In genomic region chr5:102782245-102782872, GRCh38 we compare ENCODE assay signal across 23 cellular contexts. TPM values are rescaled to one million over a fixed set of nuclear protein-coding genes. Genes with fewer than 3 reads are reported as not detected.
A peak's percentile ranks its signal among the peaks of the same experiment; 100 is the strongest.
DNase-seq lines count a peak whose midpoint lies in the region; ATAC-seq and TF ChIP-seq lines count a peak whose summit lies in the region.
"Had no signal": no experiment of that assay in that cellular context is flagged by ENCODE, and none has a peak within 500 bp of the region (broad histone marks: within the 10 kb centered on the region; RNA-seq: fewer than 3 reads in every experiment).

No MANE protein-coding gene starts in this region.

- peak overlapping the region; percentile 51 for H3K27ac Mint-ChIP-seq in activated naive CD4-positive, alpha-beta T cell treated with anti-CD3 and anti-CD28 coated beads, Interleukin-2, amount 50 U/mL, for 24 hours
- H3K27ac Mint-ChIP-seq in endodermal cell = no peak overlapping the region
- H3K27ac Mint-ChIP-seq: activated CD4-positive, alpha-beta memory T cell treated with anti-CD3 and anti-CD28 coated beads for 36 hours; activated naive CD4-positive, alpha-beta T cell treated with anti-CD3 and anti-CD28 coated beads, Interleukin-2, amount 10 ng/mL, durations not matched to agents 7 days and 5 days; CD4-positive, alpha-beta memory T cell; mesothelial cell of epicardium had no signal

- H3K4me3 ChIP-seq in HEK293 (ENCODE audit: low read depth, low read length) (no peak overlapping the region), ascending aorta (peak overlapping the region in 1 of 2 donors; percentile 19), gastrocnemius medialis (peak overlapping the region in 2 of 4 donors; percentile 6 to 11), endodermal cell (ENCODE audit: low read length) (no peak overlapping the region)
- H3K4me3 ChIP-seq: hepatocyte, SJCRH30 had no signal

- no peak for DNase-seq in activated naive CD4-positive, alpha-beta T cell treated with Interleukin-2 at 50 U/mL for 16 hours
- DNase-seq in ascending aorta (ENCODE audit: low spot score in 2 of 2) (no peak), gastrocnemius medialis (no peak), endodermal cell (no peak), NCI-H128 (lab: John Stamatoyannopoulos, UW; ENCODE audit: unreplicated experiment) (no peak)
- DNase-seq: activated CD4-positive, alpha-beta memory T cell treated with anti-CD3 and anti-CD28 coated beads for 36 hours; activated naive CD4-positive, alpha-beta T cell treated with anti-CD3 and anti-CD28 coated beads, Interleukin-2, amount 10 ng/mL, durations not matched to agents 7 days and 5 days; CD4-positive, alpha-beta memory T cell; DMS79; kidney glomerular epithelial cell; MM.1S; NCI-H2029 treated with DMSO at 0.1 percent for 48 hours; NCI-H510A treated with DMSO at 0.1 percent for 48 hours; SJCRH30; stimulated activated CD8-positive, alpha-beta memory T cell treated with anti-CD3 and anti-CD28 coated beads, Interleukin-4, amount 100 ng/mL, for 48 hours had no signal

- in situ Hi-C loops in gastrocnemius medialis (cut with MboI; ENCODE audit: low sequenced_read_pairs in 4 of 4) = loop anchor here (5.0 to 25.0 kb wide), 3 partner anchors 180 to 192 kb away; no protein-coding TSS in a partner anchor

- H3K27me3 Mint-ChIP-seq in activated naive CD4-positive, alpha-beta T cell treated with anti-CD3 and anti-CD28 coated beads, Interleukin-2, amount 50 U/mL, for 24 hours = no peaks in the 10 kb centered on the region
- H3K27me3 Mint-ChIP-seq in endodermal cell (ENCODE audit: insufficient read depth) = no peaks in the 10 kb centered on the region
- H3K27me3 Mint-ChIP-seq: activated CD4-positive, alpha-beta memory T cell treated with anti-CD3 and anti-CD28 coated beads for 36 hours; activated naive CD4-positive, alpha-beta T cell treated with anti-CD3 and anti-CD28 coated beads, Interleukin-2, amount 10 ng/mL, durations not matched to agents 7 days and 5 days; CD4-positive, alpha-beta memory T cell; IgD-negative memory B cell had no signal

- H3K27ac ChIP-seq in HEK293 (ENCODE audit: extremely low read depth, low read depth, low read length) = no peak overlapping the region
- H3K27ac ChIP-seq in ascending aorta = peak overlapping the region; percentile 35 to 46
- peak overlapping the region; percentile 65 to 78 (median 76) for H3K27ac ChIP-seq in gastrocnemius medialis
- H3K27ac ChIP-seq in endodermal cell (ENCODE audit: low read depth, low read length) = no peak overlapping the region
- H3K27ac ChIP-seq: hepatocyte, SJCRH30 had no signal

- no peak for TF ChIP-seq POLR2A in gastrocnemius medialis (IDR thresholded peaks at IDR 0.05)

- CTCF ChIA-PET in HEK293 (lab: Yijun Ruan, JAX) = interaction anchor here (0.7 to 2.6 kb wide), 8 partner anchors 10 to 192 kb away, joined by 3 to 20 read pairs (median 6); no protein-coding TSS in a partner anchor

- H3K4me3 Mint-ChIP-seq in activated naive CD4-positive, alpha-beta T cell treated with anti-CD3 and anti-CD28 coated beads, Interleukin-2, amount 50 U/mL, for 24 hours = no peak overlapping the region
- no peak overlapping the region for H3K4me3 Mint-ChIP-seq in endodermal cell
- H3K4me3 Mint-ChIP-seq: activated CD4-positive, alpha-beta memory T cell treated with anti-CD3 and anti-CD28 coated beads for 36 hours; activated naive CD4-positive, alpha-beta T cell treated with anti-CD3 and anti-CD28 coated beads, Interleukin-2, amount 10 ng/mL, durations not matched to agents 7 days and 5 days; CD4-positive, alpha-beta memory T cell; IgD-negative memory B cell; mesothelial cell of epicardium; neural crest cell; WTC11 had no signal

- TF ChIP-seq CTCF in HEK293 (tag by site-specific recombination; IDR thresholded peaks at IDR 0.05) = no peak
- TF ChIP-seq CTCF in ascending aorta (IDR thresholded peaks at IDR 0.05) = no peak
- no peak for TF ChIP-seq CTCF in gastrocnemius medialis (IDR thresholded peaks at IDR 0.05 in 4 of 5, conservative IDR thresholded peaks at IDR 0.05 in 1 of 5)
- TF ChIP-seq CTCF in endodermal cell (conservative IDR thresholded peaks at IDR 0.05) = no peak

- ATAC-seq in gastrocnemius medialis (peak; percentile 46 to 57), HG03135 (IDR thresholded peaks at IDR 0.05; ENCODE audit: unreplicated experiment) (no peak)
- ATAC-seq: WTC11 had no signal

- no peak overlapping the region for H3K9ac ChIP-seq in endodermal cell (ENCODE audit: extremely low read depth, low read length, poor library complexity, severe bottlenecking)

- H3K36me3 ChIP-seq in HEK293 (ENCODE audit: control insufficient read depth in 2 of 2, insufficient read depth in 1 of 2, low read length in 2 of 2) (no peaks in the 10 kb centered on the region), ascending aorta (no peaks in the 10 kb centered on the region), gastrocnemius medialis (no peaks in the 10 kb centered on the region), endodermal cell (ENCODE audit: control insufficient read depth, insufficient read depth, low read length) (no peaks in the 10 kb centered on the region)
- H3K36me3 ChIP-seq: SJCRH30 had no signal

- POLR2A ChIA-PET in HEK293 (lab: Yijun Ruan, JAX) = no interaction called here

- H3K9me3 ChIP-seq in HEK293 (ENCODE audit: control insufficient read depth, insufficient read depth, low read depth, low read length) = no peaks in the 10 kb centered on the region
- H3K9me3 ChIP-seq in ascending aorta = no peaks in the 10 kb centered on the region
- no peaks in the 10 kb centered on the region for H3K9me3 ChIP-seq in gastrocnemius medialis
- no peaks in the 10 kb centered on the region for H3K9me3 ChIP-seq in endodermal cell (ENCODE audit: control insufficient read depth, low read length)
- H3K9me3 ChIP-seq: SJCRH30 had no signal

- H3K36me3 Mint-ChIP-seq in activated naive CD4-positive, alpha-beta T cell treated with anti-CD3 and anti-CD28 coated beads, Interleukin-2, amount 50 U/mL, for 24 hours = peaks cover 10% of the 10 kb centered on the region
- no peaks in the 10 kb centered on the region for H3K36me3 Mint-ChIP-seq in endodermal cell (ENCODE audit: low read depth)
- H3K36me3 Mint-ChIP-seq: activated naive CD4-positive, alpha-beta T cell treated with anti-CD3 and anti-CD28 coated beads, Interleukin-2, amount 10 ng/mL, durations not matched to agents 7 days and 5 days had no signal

- peaks cover 4% of the 10 kb centered on the region for H3K9me3 Mint-ChIP-seq in activated naive CD4-positive, alpha-beta T cell treated with anti-CD3 and anti-CD28 coated beads, Interleukin-2, amount 50 U/mL, for 24 hours
- peaks cover 6% of the 10 kb centered on the region for H3K9me3 Mint-ChIP-seq in endodermal cell
- H3K9me3 Mint-ChIP-seq: activated CD4-positive, alpha-beta memory T cell treated with anti-CD3 and anti-CD28 coated beads for 36 hours; activated naive CD4-positive, alpha-beta T cell treated with anti-CD3 and anti-CD28 coated beads, Interleukin-2, amount 10 ng/mL, durations not matched to agents 7 days and 5 days; CD4-positive, alpha-beta memory T cell; IgD-negative memory B cell had no signal

- 50 to 75% methylated on average over 2 to 3 of the region's 3 CpGs for WGBS in endodermal cell (ENCODE audit: insufficient coverage in 1 of 2, insufficient read length in 1 of 2), 2 experiments

- peaks cover 52% of the 10 kb centered on the region for H3K4me1 Mint-ChIP-seq in activated naive CD4-positive, alpha-beta T cell treated with anti-CD3 and anti-CD28 coated beads, Interleukin-2, amount 50 U/mL, for 24 hours
- H3K4me1 Mint-ChIP-seq in endodermal cell = no peaks in the 10 kb centered on the region

- intact Hi-C loops in ascending aorta (cut with DNase I) = loop anchor here (5.0 kb wide), 2 partner anchors 85 to 190 kb away; no protein-coding TSS in a partner anchor
- intact Hi-C loops in gastrocnemius medialis (cut with DNase I; ENCODE audit: low total_unique reads) = loop anchor here (5.0 kb wide), 1 partner anchor 190 kb away; no protein-coding TSS in a partner anchor

- H3K4me1 ChIP-seq in HEK293 (ENCODE audit: control insufficient read depth, insufficient read depth, low read length) (0 out of 2 replicates have a peak, but pooled peaks cover 5% of the 10 kb centered on the region), ascending aorta (peaks cover 11 to 39% of the 10 kb centered on the region in 2 donors), gastrocnemius medialis (peaks cover 49 to 59% of the 10 kb centered on the region in 2 donors), endodermal cell (ENCODE audit: control insufficient read depth, insufficient read depth, low read length) (no peaks in the 10 kb centered on the region)

- H3K27me3 ChIP-seq in ascending aorta (no peaks in the 10 kb centered on the region), gastrocnemius medialis (no peaks in the 10 kb centered on the region), endodermal cell (ENCODE audit: control insufficient read depth, insufficient read depth, low read length, poor library complexity, severe bottlenecking) (no peaks in the 10 kb centered on the region)
- H3K27me3 ChIP-seq: hepatocyte, SJCRH30 had no signal

TF ChIP-seq in HEK293, 187 proteins besides CTCF, POLR2A, EP300 and RAD21:
- 0 out of 2 replicates have a peak, but pooled peaks have one; percentile 10 for TF ChIP-seq PRDM1 (tag by site-specific recombination; IDR thresholded peaks at IDR 0.05)
- TF ChIP-seq, protein P1, sequence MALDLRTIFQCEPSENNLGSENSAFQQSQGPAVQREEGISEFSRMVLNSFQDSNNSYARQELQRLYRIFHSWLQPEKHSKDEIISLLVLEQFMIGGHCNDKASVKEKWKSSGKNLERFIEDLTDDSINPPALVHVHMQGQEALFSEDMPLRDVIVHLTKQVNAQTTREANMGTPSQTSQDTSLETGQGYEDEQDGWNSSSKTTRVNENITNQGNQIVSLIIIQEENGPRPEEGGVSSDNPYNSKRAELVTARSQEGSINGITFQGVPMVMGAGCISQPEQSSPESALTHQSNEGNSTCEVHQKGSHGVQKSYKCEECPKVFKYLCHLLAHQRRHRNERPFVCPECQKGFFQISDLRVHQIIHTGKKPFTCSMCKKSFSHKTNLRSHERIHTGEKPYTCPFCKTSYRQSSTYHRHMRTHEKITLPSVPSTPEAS (tag by site-specific recombination; IDR thresholded peaks at IDR 0.05) = peak; percentile 61; the same call in 1 of the 2 replicates
- TF ChIP-seq ZNF184 (tag by site-specific recombination; IDR thresholded peaks at IDR 0.05) = no peak
- TF ChIP-seq ZFP37 (tag by site-specific recombination; IDR thresholded peaks at IDR 0.05) = no peak
- TF ChIP-seq SALL2 (tag by site-specific recombination; IDR thresholded peaks at IDR 0.05; ENCODE audit: borderline replicate concordance) = no peak
- no peak for TF ChIP-seq ZNF157 (tag by site-specific recombination; IDR thresholded peaks at IDR 0.05)
TF ChIP-seq in HEK293: peak in this region for 2.

RNA-seq across cellular contexts. Expression of gene PAM, which starts 27.3 kb away (rescaled TPM):
- 940 TPM for total RNA-seq in ascending aorta
- total RNA-seq in gastrocnemius medialis = 100 to 1,000 TPM; 102 to 210 (median 172) TPM
- total RNA-seq in endodermal cell = 10 to 100 TPM; 32.9 to 38.2 TPM
- 165 TPM for polyA plus RNA-seq in endodermal cell (2013, experiment 1 of 2)
- 169 TPM for polyA plus RNA-seq in endodermal cell (2013, experiment 2 of 2)

Comparison
In these comparisons a context has a peak if more than half of its experiments do, and no peak if none do; other contexts are left out.
1. H3K27ac ChIP-seq: peak in ascending aorta (2 of 2) and gastrocnemius medialis (4 of 4); none in HEK293 (single experiment) and endodermal cell (single experiment).